ENCODE assay signal across 8 cellular contexts in the genomic region with DNA sequence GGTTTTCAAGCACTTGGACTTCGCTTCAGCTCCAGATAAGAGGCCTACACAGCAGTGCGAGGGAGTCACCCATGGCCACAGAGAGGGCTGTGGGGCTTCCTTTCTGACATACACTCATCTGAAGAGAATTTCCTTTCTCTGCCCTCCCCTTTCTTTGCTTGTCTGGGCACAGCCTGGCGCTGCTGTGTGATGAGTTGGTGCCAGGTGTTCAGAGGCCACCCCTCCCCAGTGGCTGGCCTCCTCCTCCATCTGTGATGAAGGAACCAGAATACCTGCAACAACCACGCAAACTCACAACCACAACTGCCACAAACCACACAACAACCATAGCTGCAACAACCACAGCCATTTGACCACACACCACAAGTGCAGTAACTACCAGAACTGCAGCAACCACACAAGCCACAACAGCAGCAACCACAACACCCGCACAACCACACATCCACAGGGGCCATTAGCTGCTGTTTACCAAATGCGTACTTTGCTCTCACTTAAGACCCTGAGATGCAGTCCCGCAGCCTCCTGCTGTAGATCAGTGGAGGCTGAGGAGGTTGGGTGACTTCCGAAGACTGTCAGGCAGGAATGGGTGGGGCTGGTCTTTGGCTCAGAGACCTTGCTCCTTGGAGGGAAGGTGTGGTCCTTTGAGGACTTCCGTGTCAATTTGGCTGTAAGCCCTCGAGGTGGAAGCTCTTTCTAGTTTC.
DNase-seq lines count a peak whose midpoint lies in the region; ATAC-seq and TF ChIP-seq lines count a peak whose summit lies in the region.

No MANE protein-coding gene starts in this region.

- peak overlapping the region; percentile 25; the same call in 1 of the 2 replicates for H3K4me2 ChIP-seq in MM.1S (ENCODE audit: low read depth, low read length)

- no peaks in the 10 kb centered on the region for H4K20me1 ChIP-seq in MM.1S (ENCODE audit: insufficient read depth, low read length)

- no peak for TF ChIP-seq CTCF in MM.1S (IDR thresholded peaks at IDR 0.05; ENCODE audit: low read length)
- no peak for TF ChIP-seq CTCF in thyroid gland (IDR thresholded peaks at IDR 0.05)

- WGBS in thyroid gland, 2 donors: 72 to 81% methylated on average over 7 to 10 of the region's 10 CpGs

- H3K27ac ChIP-seq in ACC112 (ENCODE audit: low read depth, low read length) (no peak overlapping the region), MM.1S (ENCODE audit: low read length) (peak overlapping the region; percentile 16; the same call in 1 of the 2 replicates), thyroid gland (no peak overlapping the region)

- H3K27me3 ChIP-seq in ACC112 (ENCODE audit: insufficient read depth, low read length) (no peaks in the 10 kb centered on the region), MM.1S (replicated peaks; ENCODE audit: insufficient read depth, low read length) (no peaks in the 10 kb centered on the region), thyroid gland (no peaks in the 10 kb centered on the region)

- no peaks in the 10 kb centered on the region for H3K9me2 ChIP-seq in MM.1S (replicated peaks; ENCODE audit: insufficient read depth, low read length)

- peak; percentile 61 for ATAC-seq in left ventricle myocardium superior
- no peak for ATAC-seq in GM19351 (IDR thresholded peaks at IDR 0.05; ENCODE audit: unreplicated experiment)

- DNase-seq in MM.1S (peak; percentile 83), left ventricle myocardium superior (no peak), amniotic stem cell (lab: John Stamatoyannopoulos, UW) (no peak), thyroid gland (no peak), NCI-H2196 (lab: John Stamatoyannopoulos, UW; ENCODE audit: unreplicated experiment) (no peak)
- DNase-seq in activated CD8-positive, alpha-beta memory T cell treated with anti-CD3 and anti-CD28 coated beads, Interleukin-2, amount 50 U/mL, for 48 hours: peak; percentile 80

- H3K4me3 ChIP-seq in ACC112 (ENCODE audit: low read depth, low read length): no peak overlapping the region
- no peak overlapping the region for H3K4me3 ChIP-seq in MM.1S (ENCODE audit: low read length)
- no peak overlapping the region for H3K4me3 ChIP-seq in thyroid gland (replicated peaks in 1 of 3)

- no peak for TF ChIP-seq POLR2A in thyroid gland (IDR thresholded peaks at IDR 0.05)

- H3K36me3 ChIP-seq in ACC112 (ENCODE audit: insufficient read depth, low read length): no peaks in the 10 kb centered on the region
- no peaks in the 10 kb centered on the region for H3K36me3 ChIP-seq in MM.1S (replicated peaks; ENCODE audit: insufficient read depth, low read length)
- H3K36me3 ChIP-seq in thyroid gland: no peaks in the 10 kb centered on the region

- intact Hi-C loops in left ventricle myocardium superior (cut with micrococcal nuclease) (loop anchor here (10.0 kb wide), 1 partner anchor 275 kb away; no protein-coding TSS in a partner anchor), thyroid gland (cut with DNase I) (no loop called here)

- no peak overlapping the region for H3K9ac ChIP-seq in MM.1S (ENCODE audit: low read length)

- H3K79me2 ChIP-seq in ACC112 (ENCODE audit: control insufficient read depth, insufficient read depth, low read length, unreplicated experiment): no peaks in the 10 kb centered on the region
- no peaks in the 10 kb centered on the region for H3K79me2 ChIP-seq in MM.1S (ENCODE audit: low read length)

- H3K4me1 ChIP-seq in ACC112 (ENCODE audit: control insufficient read depth, insufficient read depth, low read length, unreplicated experiment) (peaks cover 13% of the 10 kb centered on the region), MM.1S (ENCODE audit: low read length) (peaks cover 32% of the 10 kb centered on the region), thyroid gland (no peaks in the 10 kb centered on the region)

- H3F3A ChIP-seq in MM.1S (ENCODE audit: insufficient read depth, low read length): peaks cover 15% of the 10 kb centered on the region

- no peaks in the 10 kb centered on the region for H3K9me3 ChIP-seq in MM.1S (replicated peaks; ENCODE audit: insufficient read depth, low read length)
- H3K9me3 ChIP-seq in thyroid gland: no peaks in the 10 kb centered on the region

- H2AFZ ChIP-seq in ACC112 (ENCODE audit: low read length, unreplicated experiment) (peak overlapping the region; percentile 32), MM.1S (ENCODE audit: low read length) (no peak overlapping the region)

Comparison
In these comparisons a context has a peak if more than half of its experiments do, and no peak if none do; other contexts are left out.
1. DNase-seq: peak in MM.1S (single experiment) and activated CD8-positive, alpha-beta memory T cell treated with anti-CD3 and anti-CD28 coated beads, Interleukin-2, amount 50 U/mL, for 48 hours (single experiment); none in left ventricle myocardium superior (single experiment), amniotic stem cell (single experiment), thyroid gland (0 of 2) and NCI-H2196 (single experiment).